In the genomic region with DNA sequence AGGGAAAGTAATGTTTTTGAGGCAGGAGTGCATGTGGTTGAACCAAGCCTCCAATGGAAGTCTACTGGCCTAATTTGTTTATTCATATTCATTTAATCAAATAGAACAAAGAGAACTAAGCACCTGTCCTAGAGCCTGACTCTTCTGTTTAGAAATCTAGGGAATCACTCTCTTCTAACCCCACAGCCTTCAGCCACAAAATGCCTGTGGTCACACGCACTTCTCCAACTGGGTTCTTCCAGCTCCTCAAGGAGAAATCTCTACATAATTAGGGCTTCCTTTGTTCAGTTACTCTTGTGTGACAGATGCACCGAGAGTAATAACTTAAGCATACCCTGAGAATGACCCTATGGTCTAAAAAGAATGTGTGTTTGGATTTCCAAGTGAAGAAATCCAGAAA, we compare ENCODE assay signal across 10 cellular contexts.
A peak's percentile ranks its signal among the peaks of the same experiment; 100 is the strongest.
DNase-seq lines count a peak whose midpoint lies in the region; ATAC-seq and TF ChIP-seq lines count a peak whose summit lies in the region.
"Had no signal": no experiment of that assay in that cellular context is flagged by ENCODE, and none has a peak within 500 bp of the region (broad histone marks: within the 10 kb centered on the region; RNA-seq: fewer than 3 reads in every experiment).

No MANE protein-coding gene starts in this region.

- ATAC-seq in RWPE2 (ENCODE audit: low read depth) (no peak; the same call in 2 of the 3 replicates), GM19455 (IDR thresholded peaks at IDR 0.05; ENCODE audit: unreplicated experiment) (no peak)
- ATAC-seq in effector memory CD8-positive, alpha-beta T cell (replicated peaks), result no peak

- H3K27ac ChIP-seq in RWPE2 (ENCODE audit: poor library complexity, severe bottlenecking), result peak overlapping the region; percentile 14
- H3K27ac ChIP-seq in spleen, result peak overlapping the region; percentile 29 to 95 (median 82)
- H3K27ac ChIP-seq: brain microvascular endothelial cell had no signal

- no peak overlapping the region for H3K27ac Mint-ChIP-seq in effector memory CD8-positive, alpha-beta T cell

- peaks cover 26% of the 10 kb centered on the region for H3K4me1 ChIP-seq in RWPE2 (ENCODE audit: insufficient read depth, poor library complexity, severe bottlenecking)
- H3K4me1 ChIP-seq in spleen, result peaks cover 0 to 58% (median 31%) of the 10 kb centered on the region in 6 donors

- no peaks in the 10 kb centered on the region for H3K36me3 Mint-ChIP-seq in effector memory CD8-positive, alpha-beta T cell (ENCODE audit: insufficient read depth)

- H3K4me3 Mint-ChIP-seq in effector memory CD8-positive, alpha-beta T cell, result no peak overlapping the region

- peak; percentile 10 for DNase-seq in ELR (ENCODE audit: low read depth)
- DNase-seq in RWPE2 (ENCODE audit: low spot score), result no peak
- peak; percentile 48 for DNase-seq in fibroblast of peridontal ligament (ENCODE audit: extremely low read depth)
- DNase-seq in spleen, result no peak
- no peak for DNase-seq in effector memory CD8-positive, alpha-beta T cell
- DNase-seq in NCI-H1048 (lab: John Stamatoyannopoulos, UW), result no peak
- DNase-seq: brain microvascular endothelial cell, SHP77 treated with DMSO at 0.1 percent for 48 hours, substantia nigra had no signal

- H3K4me3 ChIP-seq in RWPE2 (ENCODE audit: severe bottlenecking) (no peak overlapping the region), spleen (peak overlapping the region in 1 of 8 donors; percentile 60)

- H3K4me1 Mint-ChIP-seq in effector memory CD8-positive, alpha-beta T cell (ENCODE audit: low read depth in 2 of 2), result no peaks in the 10 kb centered on the region

- peaks cover 0 to 8% of the 10 kb centered on the region in 2 donors for H3K9me3 Mint-ChIP-seq in effector memory CD8-positive, alpha-beta T cell

- no peaks in the 10 kb centered on the region for H3K36me3 ChIP-seq in RWPE2 (ENCODE audit: low read depth)
- no peaks in the 10 kb centered on the region for H3K36me3 ChIP-seq in spleen
- H3K36me3 ChIP-seq: brain microvascular endothelial cell had no signal

- H3K27me3 ChIP-seq in RWPE2 (ENCODE audit: insufficient read depth, poor library complexity, severe bottlenecking) (no peaks in the 10 kb centered on the region), spleen (replicated peaks in 1 of 7) (no peaks in the 10 kb centered on the region)
- H3K27me3 ChIP-seq: brain microvascular endothelial cell had no signal

- no peak for TF ChIP-seq POLR2A in spleen (IDR thresholded peaks at IDR 0.05)

- H3K9me3 ChIP-seq in RWPE2 (ENCODE audit: severe bottlenecking) (peaks cover 13% of the 10 kb centered on the region), spleen (peaks cover 0 to 24% (median 17%) of the 10 kb centered on the region in 8 donors)

- WGBS in spleen, 5 donors, result 52 to 89% (median 63%) methylated on average over 2 of the region's 2 CpGs

- intact Hi-C loops in spleen (cut with DNase I; ENCODE audit: low total_unique reads), result no loop called here

- H3K27me3 Mint-ChIP-seq in effector memory CD8-positive, alpha-beta T cell, result peaks cover 11 to 34% of the 10 kb centered on the region in 2 donors

- TF ChIP-seq CTCF in RWPE2 (IDR thresholded peaks at IDR 0.05; ENCODE audit: poor library complexity, severe bottlenecking) (no peak), spleen (IDR thresholded peaks at IDR 0.05 in 8 of 11, conservative IDR thresholded peaks at IDR 0.05 in 3 of 11) (no peak)

Comparison
In these comparisons a context has a peak if more than half of its experiments do, and no peak if none do; other contexts are left out.
1. DNase-seq: peak in ELR (single experiment) and fibroblast of peridontal ligament (single experiment); none in RWPE2 (single experiment), spleen (single experiment), effector memory CD8-positive, alpha-beta T cell (0 of 3) and NCI-H1048 (single experiment).